Comparison of ENCODE assay signal across 30 cellular contexts in the genomic region with DNA sequence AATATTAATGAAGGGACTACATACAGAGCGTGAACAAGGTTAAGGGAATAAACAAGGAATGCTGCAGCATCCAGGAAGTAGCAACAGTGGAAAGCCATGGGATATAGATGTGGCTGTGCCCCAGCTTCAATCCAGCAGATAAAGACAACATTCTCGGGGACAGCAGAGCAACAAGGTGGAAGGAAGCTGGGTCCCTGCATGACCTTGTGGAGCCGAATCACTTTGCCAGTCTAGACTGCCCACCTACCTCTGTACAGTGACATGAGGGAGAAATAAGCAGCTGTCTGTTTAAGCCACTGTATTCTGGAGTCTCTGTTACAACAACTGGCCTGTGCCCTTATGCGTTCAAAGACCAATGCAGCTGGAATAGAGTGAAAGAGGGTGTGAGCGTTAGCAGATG.
"Had no signal": no experiment of that assay in that cellular context is flagged by ENCODE, and none has a peak within 500 bp of the region (broad histone marks: within the 10 kb centered on the region; RNA-seq: fewer than 3 reads in every experiment).

No MANE protein-coding gene starts in this region.

- FAIRE-seq: pancreas had no signal

- ATAC-seq: naive thymus-derived CD4-positive, alpha-beta T cell; natural killer cell; pancreas; psoas muscle; right cardiac atrium; sciatic nerve; stimulated activated memory B cell treated with anti-CD40 and anti-IgM and Interleukin-4, amounts not matched to agents 10 μg/mL and 1 μg/mL and 100 μg/mL, for 72 hours; stimulated activated naive CD8-positive, alpha-beta T cell treated with anti-CD3 and anti-CD28 coated beads, Interleukin-15, amount 100 ng/mL, for 72 hours; stimulated activated naive CD8-positive, alpha-beta T cell treated with anti-CD3 and anti-CD28 coated beads, Interleukin-15, Interleukin-2, amounts not matched to agents 100 U/mL and 50 U/mL, for 24 hours; upper lobe of right lung had no signal

- H3K27me3 Mint-ChIP-seq: naive thymus-derived CD4-positive, alpha-beta T cell; stimulated activated memory B cell treated with anti-CD40 and anti-IgM and Interleukin-4, amounts not matched to agents 10 μg/mL and 1 μg/mL and 100 μg/mL, for 72 hours; stimulated activated naive CD8-positive, alpha-beta T cell treated with anti-CD3 and anti-CD28 coated beads, Interleukin-15, amount 100 ng/mL, for 72 hours had no signal

- H3K9me3 Mint-ChIP-seq: natural killer cell, nephron had no signal

- H3K4me3 Mint-ChIP-seq: naive thymus-derived CD4-positive, alpha-beta T cell; natural killer cell; nephron; neural crest cell; stimulated activated memory B cell treated with anti-CD40 and anti-IgM and Interleukin-4, amounts not matched to agents 10 μg/mL and 1 μg/mL and 100 μg/mL, for 72 hours; stimulated activated naive CD8-positive, alpha-beta T cell treated with anti-CD3 and anti-CD28 coated beads, Interleukin-15, amount 100 ng/mL, for 72 hours; type B pancreatic cell had no signal

- H3K4me2 ChIP-seq: smooth muscle cell had no signal

- H3K4me1 Mint-ChIP-seq: naive thymus-derived CD4-positive, alpha-beta T cell; natural killer cell; stimulated activated memory B cell treated with anti-CD40 and anti-IgM and Interleukin-4, amounts not matched to agents 10 μg/mL and 1 μg/mL and 100 μg/mL, for 72 hours; stimulated activated naive CD8-positive, alpha-beta T cell treated with anti-CD3 and anti-CD28 coated beads, Interleukin-15, amount 100 ng/mL, for 72 hours had no signal

- H3K4me3 ChIP-seq: pancreas, psoas muscle, skin epidermis, smooth muscle cell, spleen, suprapubic skin, testis, tibial artery, transverse colon, upper lobe of right lung, uterus had no signal

- H3K4me1 ChIP-seq: pancreas, spleen, suprapubic skin, testis, tibial artery, transverse colon, upper lobe of right lung, uterus had no signal

- H3K27ac ChIP-seq: neutrophil, pancreas, psoas muscle, skin epidermis, spleen, suprapubic skin, testis, tibial artery, transverse colon, upper lobe of right lung, uterus had no signal

- H3K27me3 ChIP-seq: neutrophil, pancreas, spleen, suprapubic skin, testis, tibial artery, transverse colon, upper lobe of right lung, uterus had no signal

- H3K36me3 Mint-ChIP-seq: natural killer cell; stimulated activated memory B cell treated with anti-CD40 and anti-IgM and Interleukin-4, amounts not matched to agents 10 μg/mL and 1 μg/mL and 100 μg/mL, for 72 hours; type B pancreatic cell had no signal

- DNase-seq: naive thymus-derived CD4-positive, alpha-beta T cell; natural killer cell; nucleus accumbens; pancreas; right cardiac atrium; spleen; stimulated activated CD4-positive, alpha-beta T cell treated with anti-CD3 and anti-CD28 coated beads, Interleukin-12 subunit alpha, Interleukin-12 subunit beta, amount 100 ng/mL, for 4 hours; stimulated activated CD4-positive, alpha-beta T cell treated with anti-CD3 and anti-CD28 coated beads, Interleukin-1b, Interleukin-23, amount 100 ng/mL, for 48 hours; stimulated activated CD4-positive, alpha-beta T cell treated with anti-CD3 and anti-CD28 coated beads, Interleukin-4, amount 100 ng/mL, for 1 hour; stimulated activated CD4-positive, alpha-beta T cell treated with anti-CD3 and anti-CD28 coated beads, Interleukin-4, amount 100 ng/mL, for 4 hours; stimulated activated CD8-positive, alpha-beta memory T cell treated with anti-CD3 and anti-CD28 coated beads, Interleukin-4, amount 100 ng/mL, for 48 hours; stimulated activated naive CD4-positive, alpha-beta T cell; stimulated activated naive CD8-positive, alpha-beta T cell treated with anti-CD3 and anti-CD28 coated beads, Interleukin-15, amount 100 ng/mL, for 72 hours; stimulated activated naive CD8-positive, alpha-beta T cell treated with anti-CD3 and anti-CD28 coated beads, Interleukin-15, Interleukin-2, amounts not matched to agents 100 U/mL and 50 U/mL, for 24 hours; substantia nigra; testis; tibial artery; transverse colon; upper lobe of right lung; uterus had no signal

- H3K27ac Mint-ChIP-seq: naive thymus-derived CD4-positive, alpha-beta T cell; natural killer cell; nephron; stimulated activated memory B cell treated with anti-CD40 and anti-IgM and Interleukin-4, amounts not matched to agents 10 μg/mL and 1 μg/mL and 100 μg/mL, for 72 hours; stimulated activated naive CD8-positive, alpha-beta T cell treated with anti-CD3 and anti-CD28 coated beads, Interleukin-15, amount 100 ng/mL, for 72 hours; type B pancreatic cell had no signal

- H3K36me3 ChIP-seq: neutrophil, pancreas, spleen, suprapubic skin, tibial artery, transverse colon, upper lobe of right lung, uterus had no signal

- H3K9me3 ChIP-seq: neutrophil, pancreas, suprapubic skin, testis, transverse colon, upper lobe of right lung, uterus had no signal
